In genomic region chr5:171635846-171636245, GRCh38 we compare ENCODE assay signal across 27 cellular contexts.
"Had no signal": no experiment of that assay in that cellular context is flagged by ENCODE, and none has a peak within 500 bp of the region (broad histone marks: within the 10 kb centered on the region; RNA-seq: fewer than 3 reads in every experiment).

No MANE protein-coding gene starts in this region.

- ATAC-seq: naive thymus-derived CD4-positive, alpha-beta T cell; natural killer cell; psoas muscle; sciatic nerve; stimulated activated effector memory CD8-positive, alpha-beta T cell treated with anti-CD3 and anti-CD28 coated beads, Interleukin-12 subunit alpha, Interleukin-12 subunit beta, amount 100 ng/mL, for 72 hours; stimulated activated naive B cell treated with anti-CD40 and anti-IgM and Interleukin-4, amounts not matched to agents 10 μg/mL and 1 μg/mL and 100 μg/mL, for 72 hours had no signal

- H3K4me1 Mint-ChIP-seq: naive thymus-derived CD4-positive, alpha-beta T cell; natural killer cell; stimulated activated effector memory CD8-positive, alpha-beta T cell treated with anti-CD3 and anti-CD28 coated beads, Interleukin-12 subunit alpha, Interleukin-12 subunit beta, amount 100 ng/mL, for 72 hours had no signal

- H3K27ac Mint-ChIP-seq: naive thymus-derived CD4-positive, alpha-beta T cell; natural killer cell; nephron; progenitor cell of endocrine pancreas; stimulated activated effector memory CD8-positive, alpha-beta T cell treated with anti-CD3 and anti-CD28 coated beads, Interleukin-12 subunit alpha, Interleukin-12 subunit beta, amount 100 ng/mL, for 72 hours; stimulated activated naive B cell treated with anti-CD40 and anti-IgM and Interleukin-4, amounts not matched to agents 10 μg/mL and 1 μg/mL and 100 μg/mL, for 72 hours; stimulated activated naive CD8-positive, alpha-beta T cell treated with anti-CD3 and anti-CD28 coated beads, Interleukin-15, Interleukin-2, amounts not matched to agents 100 ng/mL and 50 ng/mL, for 24 hours had no signal

- H3K9me3 Mint-ChIP-seq: natural killer cell; nephron; stimulated activated effector memory CD8-positive, alpha-beta T cell treated with anti-CD3 and anti-CD28 coated beads, Interleukin-12 subunit alpha, Interleukin-12 subunit beta, amount 100 ng/mL, for 72 hours; stimulated activated naive B cell treated with anti-CD40 and anti-IgM and Interleukin-4, amounts not matched to agents 10 μg/mL and 1 μg/mL and 100 μg/mL, for 72 hours; stimulated activated naive CD8-positive, alpha-beta T cell treated with anti-CD3 and anti-CD28 coated beads, Interleukin-15, Interleukin-2, amounts not matched to agents 100 ng/mL and 50 ng/mL, for 24 hours had no signal

- H3K4me1 ChIP-seq: parathyroid adenoma, psoas muscle, thyroid gland, tibial nerve had no signal

- DNase-seq: naive thymus-derived CD4-positive, alpha-beta T cell; natural killer cell; occipital lobe; ovary; posterior cingulate gyrus; psoas muscle; right cardiac atrium; stimulated activated CD4-positive, alpha-beta T cell treated with anti-CD3 and anti-CD28 coated beads, Interleukin-15, amount 100 ng/mL, for 24 hours; stimulated activated CD4-positive, alpha-beta T cell treated with anti-CD3 and anti-CD28 coated beads, Interleukin-2, amount 100 ng/mL, for 24 hours; stimulated activated CD4-positive, alpha-beta T cell treated with anti-CD3 and anti-CD28 coated beads, Interleukin-2, amount 100 ng/mL, for 48 hours; stimulated activated CD4-positive, alpha-beta T cell treated with anti-CD3 and anti-CD28 coated beads, Interleukin-4, amount 100 ng/mL, for 24 hours; stimulated activated naive B cell treated with anti-CD40 and anti-IgM and Interleukin-4, amounts not matched to agents 10 μg/mL and 1 μg/mL and 100 μg/mL, for 72 hours; stimulated activated naive CD4-positive, alpha-beta T cell treated with Interleukin-2 at 50 U/mL for 16 hours; stomach; thyroid gland; trophoblast cell; upper lobe of left lung had no signal

- H3K4me3 ChIP-seq: ovary, psoas muscle, skin epidermis, smooth muscle cell, stomach, thoracic aorta, thyroid gland, tibial nerve, upper lobe of left lung had no signal

- H3K36me3 ChIP-seq: ovary, stomach, thoracic aorta, thyroid gland, tibial nerve, upper lobe of left lung had no signal

- H3K9me3 ChIP-seq: ovary, psoas muscle, stomach, thoracic aorta, thyroid gland, tibial nerve, upper lobe of left lung had no signal

- H3K4me3 Mint-ChIP-seq: naive thymus-derived CD4-positive, alpha-beta T cell; natural killer cell; nephron; stimulated activated effector memory CD8-positive, alpha-beta T cell treated with anti-CD3 and anti-CD28 coated beads, Interleukin-12 subunit alpha, Interleukin-12 subunit beta, amount 100 ng/mL, for 72 hours; stimulated activated naive B cell treated with anti-CD40 and anti-IgM and Interleukin-4, amounts not matched to agents 10 μg/mL and 1 μg/mL and 100 μg/mL, for 72 hours; stimulated activated naive CD8-positive, alpha-beta T cell treated with anti-CD3 and anti-CD28 coated beads, Interleukin-15, Interleukin-2, amounts not matched to agents 100 ng/mL and 50 ng/mL, for 24 hours had no signal

- H3K27me3 ChIP-seq: ovary, thyroid gland, tibial nerve, upper lobe of left lung had no signal

- H3K27ac ChIP-seq: ovary, parathyroid adenoma, psoas muscle, skin epidermis, stomach, thoracic aorta, thyroid gland, tibial nerve had no signal

- H3K36me3 Mint-ChIP-seq: naive thymus-derived CD4-positive, alpha-beta T cell; natural killer cell; stimulated activated effector memory CD8-positive, alpha-beta T cell treated with anti-CD3 and anti-CD28 coated beads, Interleukin-12 subunit alpha, Interleukin-12 subunit beta, amount 100 ng/mL, for 72 hours; stimulated activated naive B cell treated with anti-CD40 and anti-IgM and Interleukin-4, amounts not matched to agents 10 μg/mL and 1 μg/mL and 100 μg/mL, for 72 hours had no signal
